In genomic region chr3:72597756-72598195, GRCh38 we compare ENCODE assay signal across 10 cellular contexts.
DNase-seq lines count a peak whose midpoint lies in the region; ATAC-seq lines count a peak whose summit lies in the region.
"Had no signal": no experiment of that assay in that cellular context is flagged by ENCODE, and none has a peak within 500 bp of the region (broad histone marks: within the 10 kb centered on the region; RNA-seq: fewer than 3 reads in every experiment).

No MANE protein-coding gene starts in this region.

- H3K4me1 ChIP-seq in HAP-1 = no peaks in the 10 kb centered on the region

- ATAC-seq in HG02973 (IDR thresholded peaks at IDR 0.05; ENCODE audit: unreplicated experiment) = no peak

- no peaks in the 10 kb centered on the region for H3K9me3 ChIP-seq in HAP-1

- DNase-seq in HAP-1 (ENCODE audit: low spot score in 2 of 2) = peak; percentile 27 to 35
- peak; percentile 14 for DNase-seq in NCI-H2227 treated with DMSO at 0.1 percent for 48 hours (lab: John Stamatoyannopoulos, UW)
- DNase-seq in T47D (ENCODE audit: low read depth in 1 of 2, low spot score in 1 of 2) = peak; percentile 11 to 44
- DNase-seq in nucleus accumbens (lab: John Stamatoyannopoulos, UW) = peak in 30 of 56 donors; percentile 4 to 65 (median 30)
- DNase-seq in cerebellum (ENCODE audit: low spot score) = no peak
- no peak for DNase-seq in stimulated activated CD4-positive, alpha-beta T cell treated with anti-CD3 and anti-CD28 coated beads, Interleukin-4, amount 100 ng/mL, for 4 hours
- DNase-seq: islet precursor cell; NCI-H2029; stimulated activated CD4-positive, alpha-beta T cell treated with anti-CD3 and anti-CD28 coated beads, Interleukin-2, amount 100 ng/mL, for 48 hours had no signal

- 0 out of 2 replicates have a peak, but pooled peaks cover 2% of the 10 kb centered on the region for H3K27me3 ChIP-seq in HAP-1 (ENCODE audit: low read depth)

- H3K4me3 ChIP-seq in HAP-1 = no peak overlapping the region

- H3K36me3 ChIP-seq in HAP-1 (replicated peaks) = no peaks in the 10 kb centered on the region

- in situ Hi-C loops in HAP-1 (cut with MboI; ENCODE audit: low sequenced_read_pairs) (no loop called here), T47D (cut with HindIII; ENCODE audit: low pct_unique_long_range_greater_than_20kb, low sequenced_read_pairs) (no loop called here)

Comparison
In these comparisons a context has a peak if more than half of its experiments do, and no peak if none do; other contexts are left out.
1. DNase-seq: peak in HAP-1 (2 of 2), NCI-H2227 treated with DMSO at 0.1 percent for 48 hours (single experiment), T47D (2 of 2) and nucleus accumbens (30 of 56); none in cerebellum (single experiment) and stimulated activated CD4-positive, alpha-beta T cell treated with anti-CD3 and anti-CD28 coated beads, Interleukin-4, amount 100 ng/mL, for 4 hours (0 of 2).